11 cellular contexts compared by ENCODE assay signal in genomic region chr1:198651685-198652400, GRCh38. TPM values are rescaled to one million over a fixed set of nuclear protein-coding genes. Genes with fewer than 3 reads are reported as not detected.
DNase-seq lines count a peak whose midpoint lies in the region; ATAC-seq and TF ChIP-seq lines count a peak whose summit lies in the region.
"Had no signal": no experiment of that assay in that cellular context is flagged by ENCODE, and none has a peak within 500 bp of the region (broad histone marks: within the 10 kb centered on the region; RNA-seq: fewer than 3 reads in every experiment).

No MANE protein-coding gene starts in this region.

- H3K27me3 Mint-ChIP-seq in GM23338 (ENCODE audit: insufficient read depth, low read depth, poor library complexity) (peaks cover 3% of the 10 kb centered on the region), natural killer cell (ENCODE audit: low read depth in 2 of 2) (no peaks in the 10 kb centered on the region)

- H3K27me3 ChIP-seq in GM23338 (ENCODE audit: insufficient read depth): no peaks in the 10 kb centered on the region

- no peak; the same call in 2 of the 3 replicates for ATAC-seq in GM23338
- ATAC-seq in natural killer cell: peak; percentile 21 to 62 (median 39)
- no peak for ATAC-seq in GM19452 (IDR thresholded peaks at IDR 0.05; ENCODE audit: unreplicated experiment)

- H4K20me1 ChIP-seq in GM23338 (replicated peaks; ENCODE audit: insufficient read depth): no peaks in the 10 kb centered on the region

- peak; percentile 3 to 46 for DNase-seq in NCI-H524 (lab: John Stamatoyannopoulos, UW)
- DNase-seq in NCI-H524 treated with DMSO at 0.1 percent for 48 hours (lab: John Stamatoyannopoulos, UW): no peak
- no peak for DNase-seq in GM23338 (ENCODE audit: low spot score)
- peak; percentile 78 for DNase-seq in NAMALWA (ENCODE audit: low spot score)
- DNase-seq in natural killer cell: no peak
- DNase-seq in NCI-H1436 (lab: John Stamatoyannopoulos, UW): no peak
- DNase-seq in NCI-H1092 (lab: John Stamatoyannopoulos, UW): no peak
- DNase-seq: midbrain, NCI-H2081 had no signal

- H3K36me3 ChIP-seq in GM23338 (ENCODE audit: insufficient read depth): no peaks in the 10 kb centered on the region

- no peak overlapping the region for H3K27ac ChIP-seq in GM23338 (ENCODE audit: low read depth)
- H3K27ac ChIP-seq: 22Rv1 had no signal

- H3K4me3 ChIP-seq in GM23338: no peak overlapping the region

- intact Hi-C loops in natural killer cell (cut with micrococcal nuclease): loop anchor here (1.0 kb wide), 1 partner anchor 8 kb away; no protein-coding TSS in a partner anchor

- H3K4me3 Mint-ChIP-seq in GM23338 (no peak overlapping the region), natural killer cell (peak overlapping the region; percentile 83)

- H3K4me1 ChIP-seq in GM23338 (ENCODE audit: insufficient read depth): peaks cover 24% of the 10 kb centered on the region

- no peaks in the 10 kb centered on the region for H3K9me2 ChIP-seq in GM23338 (ENCODE audit: insufficient read depth)

- no peaks in the 10 kb centered on the region; the same call in 2 of the 3 replicates for H3K9me3 Mint-ChIP-seq in GM23338
- no peaks in the 10 kb centered on the region for H3K9me3 Mint-ChIP-seq in natural killer cell

- H2AFZ ChIP-seq in GM23338: no peak overlapping the region

- H3K4me2 ChIP-seq in GM23338: 0 out of 2 replicates have a peak overlapping the region, but pooled peaks have one; percentile 29

- H3F3A ChIP-seq in GM23338 (replicated peaks; ENCODE audit: low read depth): no peaks in the 10 kb centered on the region

- H3K27ac Mint-ChIP-seq in GM23338 (no peak overlapping the region; the same call in none of the 2 replicates), natural killer cell (peak overlapping the region; percentile 86 to 90)

- H3K36me3 Mint-ChIP-seq in GM23338 (ENCODE audit: low read depth) (no peaks in the 10 kb centered on the region), natural killer cell (peaks cover 22% of the 10 kb centered on the region)

- TF ChIP-seq CTCF in GM23338 (conservative IDR thresholded peaks at IDR 0.05; ENCODE audit: low read depth in 2 of 2) (no peak), natural killer cell (IDR thresholded peaks at IDR 0.05) (no peak)

- no peaks in the 10 kb centered on the region for H3K79me2 ChIP-seq in GM23338 (replicated peaks; ENCODE audit: insufficient read depth)

- peaks cover 14% of the 10 kb centered on the region; the same call in 2 of the 3 replicates for H3K4me1 Mint-ChIP-seq in GM23338
- peaks cover 71 to 74% of the 10 kb centered on the region in 2 donors for H3K4me1 Mint-ChIP-seq in natural killer cell

TF ChIP-seq in GM23338, 12 proteins besides CTCF, POLR2A, EP300 and RAD21:
- TF ChIP-seq ZNF331 (CRISPR knock-in tag; IDR thresholded peaks at IDR 0.05; ENCODE audit: low read depth) (no peak), POLR2AphosphoS5 (IDR thresholded peaks at IDR 0.05; ENCODE audit: low read depth) (no peak)

RNA-seq across cellular contexts. Expression of gene PTPRC, which starts 13.0 kb away (rescaled TPM):
- 0.10 TPM in 1 of 2 replicates, not detected in the other for total RNA-seq in GM23338 (2014; rRNA removed; shearing (Covaris generic))
- 0.43 and 0.52 TPM in 2 replicates for polyA plus RNA-seq in GM23338 (2016; fragmentation: Nextera tagmentation; extraction: Ambion mirVana)
- total RNA-seq in natural killer cell: 1,000 to 10,000 TPM; 1,142 to 1,334 (median 1,200) TPM

Comparison
In these comparisons a context has a peak if more than half of its experiments do, and no peak if none do; other contexts are left out.
1. DNase-seq: peak in NCI-H524 (2 of 2) and NAMALWA (single experiment); none in NCI-H524 treated with DMSO at 0.1 percent for 48 hours (single experiment), GM23338 (single experiment), natural killer cell (single experiment), NCI-H1436 (single experiment) and NCI-H1092 (single experiment).
2. ATAC-seq: peak in natural killer cell (3 of 3); none in GM23338 (single experiment) and GM19452 (single experiment).
3. RNA of gene PTPRC, which starts 13.0 kb away (total RNA-seq): 1,142 to 1,334 TPM in natural killer cell; 0.10 TPM in GM23338; every median in the first group is over 1,000 times any median in the second.